Comparison of ENCODE assay signal across 11 cellular contexts in the genomic region with DNA sequence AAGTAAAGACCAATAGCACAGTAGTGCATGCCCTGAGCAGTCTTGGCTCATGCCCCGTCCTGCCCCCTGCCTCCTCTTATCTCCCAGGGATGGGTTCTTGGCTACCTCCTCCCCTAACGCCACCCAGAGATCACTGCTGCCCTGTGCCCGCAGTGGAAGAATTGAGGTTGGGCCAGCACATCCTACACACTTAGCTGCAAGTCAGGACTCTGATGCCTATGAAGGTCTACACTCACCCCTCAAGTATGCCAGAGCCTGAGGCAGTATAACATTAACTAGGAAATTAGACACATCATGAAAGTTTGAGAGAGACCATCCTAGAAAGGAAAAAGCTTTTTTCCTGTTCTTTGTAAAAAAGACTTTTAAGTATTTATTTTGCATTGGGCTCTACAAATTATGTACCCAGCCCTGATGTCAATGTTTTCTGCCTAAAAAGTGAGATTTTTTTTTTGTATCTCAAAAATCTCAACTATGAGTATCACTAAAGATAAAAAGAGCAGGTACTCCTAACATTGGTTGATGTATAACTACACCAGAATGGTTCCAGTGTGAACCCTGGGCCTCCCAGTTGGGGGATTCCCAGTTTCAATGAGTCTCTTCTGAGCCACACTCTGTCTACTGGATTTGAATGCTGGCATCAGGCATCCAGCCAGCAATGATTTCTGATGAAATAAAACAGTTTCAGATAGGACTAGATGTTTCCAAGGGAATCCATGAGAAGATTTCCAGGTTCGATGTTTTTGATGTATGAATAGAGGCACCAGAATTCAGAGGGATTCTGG.
DNase-seq lines count a peak whose midpoint lies in the region; ATAC-seq and TF ChIP-seq lines count a peak whose summit lies in the region.
"Had no signal": no experiment of that assay in that cellular context is flagged by ENCODE, and none has a peak within 500 bp of the region (broad histone marks: within the 10 kb centered on the region; RNA-seq: fewer than 3 reads in every experiment).

No MANE protein-coding gene starts in this region.

- H3K9me3 Mint-ChIP-seq in activated T-cell treated with anti-CD3 and anti-CD28 coated beads, Interleukin-2, amount 50 U/mL, for 72 hours = peaks cover 3 to 4% of the 10 kb centered on the region in 2 donors
- H3K9me3 Mint-ChIP-seq in activated naive CD8-positive, alpha-beta T cell treated with anti-CD3 and anti-CD28 coated beads for 36 hours = no peaks in the 10 kb centered on the region
- peaks cover 0 to 3% of the 10 kb centered on the region in 2 donors for H3K9me3 Mint-ChIP-seq in stimulated activated naive B cell treated with anti-CD40 and anti-IgM and Interleukin-4, amounts not matched to agents 10 μg/mL and 1 μg/mL and 100 μg/mL, for 72 hours
- H3K9me3 Mint-ChIP-seq: activated B cell treated with CpG ODN at 0.5 μM for 24 hours, neural progenitor cell had no signal

- H3K4me3 Mint-ChIP-seq in activated T-cell treated with anti-CD3 and anti-CD28 coated beads, Interleukin-2, amount 50 U/mL, for 72 hours = peak overlapping the region; percentile 20 to 61
- H3K4me3 Mint-ChIP-seq in activated naive CD8-positive, alpha-beta T cell treated with anti-CD3 and anti-CD28 coated beads for 36 hours = no peak overlapping the region
- H3K4me3 Mint-ChIP-seq in stimulated activated naive B cell treated with anti-CD40 and anti-IgM and Interleukin-4, amounts not matched to agents 10 μg/mL and 1 μg/mL and 100 μg/mL, for 72 hours = no peak overlapping the region
- H3K4me3 Mint-ChIP-seq: activated B cell treated with CpG ODN at 0.5 μM for 24 hours, neural progenitor cell had no signal

- H3K4me3 ChIP-seq in psoas muscle = no peak overlapping the region
- H3K4me3 ChIP-seq: heart right ventricle, neural progenitor cell had no signal

- H3K36me3 Mint-ChIP-seq in activated T-cell treated with anti-CD3 and anti-CD28 coated beads, Interleukin-2, amount 50 U/mL, for 72 hours (ENCODE audit: insufficient read depth in 2 of 2) = peaks cover 0 to 4% of the 10 kb centered on the region in 2 donors
- H3K36me3 Mint-ChIP-seq in activated naive CD8-positive, alpha-beta T cell treated with anti-CD3 and anti-CD28 coated beads for 36 hours = no peaks in the 10 kb centered on the region
- H3K36me3 Mint-ChIP-seq in stimulated activated naive B cell treated with anti-CD40 and anti-IgM and Interleukin-4, amounts not matched to agents 10 μg/mL and 1 μg/mL and 100 μg/mL, for 72 hours = peaks cover 0 to 4% of the 10 kb centered on the region in 2 donors
- H3K36me3 Mint-ChIP-seq: neural progenitor cell had no signal

- H3K4me1 ChIP-seq in psoas muscle = no peaks in the 10 kb centered on the region
- H3K4me1 ChIP-seq: heart right ventricle, neural progenitor cell had no signal

- peaks cover 52% of the 10 kb centered on the region for H3K4me1 Mint-ChIP-seq in activated T-cell treated with anti-CD3 and anti-CD28 coated beads, Interleukin-2, amount 50 U/mL, for 72 hours (ENCODE audit: low read depth)
- H3K4me1 Mint-ChIP-seq in activated naive CD8-positive, alpha-beta T cell treated with anti-CD3 and anti-CD28 coated beads for 36 hours = peaks cover 26% of the 10 kb centered on the region
- peaks cover 7 to 17% of the 10 kb centered on the region in 2 donors for H3K4me1 Mint-ChIP-seq in stimulated activated naive B cell treated with anti-CD40 and anti-IgM and Interleukin-4, amounts not matched to agents 10 μg/mL and 1 μg/mL and 100 μg/mL, for 72 hours
- H3K4me1 Mint-ChIP-seq: activated B cell treated with CpG ODN at 0.5 μM for 24 hours, neural progenitor cell had no signal

- no peak for TF ChIP-seq CTCF in psoas muscle (IDR thresholded peaks at IDR 0.05)

- no peaks in the 10 kb centered on the region for H3K36me3 ChIP-seq in psoas muscle (ENCODE audit: insufficient read depth in 1 of 2, low read depth in 1 of 2)
- H3K36me3 ChIP-seq: heart right ventricle, neural progenitor cell had no signal

- peak overlapping the region; percentile 2 for H3K27ac Mint-ChIP-seq in activated T-cell treated with anti-CD3 and anti-CD28 coated beads, Interleukin-2, amount 50 U/mL, for 72 hours
- peak overlapping the region; percentile 35 for H3K27ac Mint-ChIP-seq in activated naive CD8-positive, alpha-beta T cell treated with anti-CD3 and anti-CD28 coated beads for 36 hours
- H3K27ac Mint-ChIP-seq in stimulated activated naive B cell treated with anti-CD40 and anti-IgM and Interleukin-4, amounts not matched to agents 10 μg/mL and 1 μg/mL and 100 μg/mL, for 72 hours = peak overlapping the region; percentile 87
- H3K27ac Mint-ChIP-seq: activated B cell treated with CpG ODN at 0.5 μM for 24 hours, neural progenitor cell had no signal

- no peaks in the 10 kb centered on the region for H3K9me3 ChIP-seq in psoas muscle
- H3K9me3 ChIP-seq: heart right ventricle had no signal

- H3K27ac ChIP-seq in psoas muscle = no peak overlapping the region
- H3K27ac ChIP-seq: heart right ventricle, neural progenitor cell had no signal

- H3K27me3 Mint-ChIP-seq in activated T-cell treated with anti-CD3 and anti-CD28 coated beads, Interleukin-2, amount 50 U/mL, for 72 hours (ENCODE audit: low read depth) = no peaks in the 10 kb centered on the region
- no peaks in the 10 kb centered on the region for H3K27me3 Mint-ChIP-seq in activated naive CD8-positive, alpha-beta T cell treated with anti-CD3 and anti-CD28 coated beads for 36 hours
- peaks cover 6% of the 10 kb centered on the region in 2 donors for H3K27me3 Mint-ChIP-seq in stimulated activated naive B cell treated with anti-CD40 and anti-IgM and Interleukin-4, amounts not matched to agents 10 μg/mL and 1 μg/mL and 100 μg/mL, for 72 hours
- H3K27me3 Mint-ChIP-seq: activated B cell treated with CpG ODN at 0.5 μM for 24 hours had no signal

- WGBS in psoas muscle, 3 donors = 89 to 94% (median 93%) methylated on average over 4 of the region's 4 CpGs

- peak; percentile 63 to 69 for ATAC-seq in activated T-cell treated with anti-CD3 and anti-CD28 coated beads, Interleukin-2, amount 50 U/mL, for 72 hours (replicated peaks in 1 of 2)
- ATAC-seq in HG02885 (IDR thresholded peaks at IDR 0.05; ENCODE audit: poor library complexity, unreplicated experiment) (peak; percentile 51), sciatic nerve (no peak), psoas muscle (no peak)
- ATAC-seq in stimulated activated naive B cell treated with anti-CD40 and anti-IgM and Interleukin-4, amounts not matched to agents 10 μg/mL and 1 μg/mL and 100 μg/mL, for 72 hours (replicated peaks) = peak; percentile 41 to 53
- ATAC-seq: heart right ventricle had no signal

- no peaks in the 10 kb centered on the region for H3K27me3 ChIP-seq in psoas muscle (ENCODE audit: insufficient read depth in 3 of 3, low read length in 2 of 3)
- H3K27me3 ChIP-seq: heart right ventricle, neural progenitor cell had no signal

- peak in 1 of 2 donors; percentile 24 for DNase-seq in activated T-cell treated with anti-CD3 and anti-CD28 coated beads, Interleukin-2, amount 50 U/mL, for 72 hours
- no peak for DNase-seq in activated T-cell treated with anti-CD3 and anti-CD28 coated beads, Interleukin-2, amount 50 U/mL, for 48 hours
- no peak for DNase-seq in activated naive CD8-positive, alpha-beta T cell treated with anti-CD3 and anti-CD28 coated beads for 36 hours
- DNase-seq in stimulated activated naive B cell treated with anti-CD40 and anti-IgM and Interleukin-4, amounts not matched to agents 10 μg/mL and 1 μg/mL and 100 μg/mL, for 72 hours = no peak
- DNase-seq in sciatic nerve (ENCODE audit: low spot score) = no peak
- no peak for DNase-seq in NCI-H774 (lab: John Stamatoyannopoulos, UW)
- no peak for DNase-seq in psoas muscle
- DNase-seq: activated B cell treated with CpG ODN at 0.5 μM for 24 hours, heart right ventricle had no signal

- intact Hi-C loops in sciatic nerve (cut with DNase I) (no loop called here), psoas muscle (cut with DNase I) (no loop called here)

Comparison
In these comparisons a context has a peak if more than half of its experiments do, and no peak if none do; other contexts are left out.
1. ATAC-seq: peak in activated T-cell treated with anti-CD3 and anti-CD28 coated beads, Interleukin-2, amount 50 U/mL, for 72 hours (2 of 2), HG02885 (single experiment) and stimulated activated naive B cell treated with anti-CD40 and anti-IgM and Interleukin-4, amounts not matched to agents 10 μg/mL and 1 μg/mL and 100 μg/mL, for 72 hours (2 of 2); none in sciatic nerve (single experiment) and psoas muscle (0 of 4).
2. H3K27ac Mint-ChIP-seq: peak in every context shown above with its lines; median percentile 87 in stimulated activated naive B cell treated with anti-CD40 and anti-IgM and Interleukin-4, amounts not matched to agents 10 μg/mL and 1 μg/mL and 100 μg/mL, for 72 hours; 35 in activated naive CD8-positive, alpha-beta T cell treated with anti-CD3 and anti-CD28 coated beads for 36 hours; 2 in activated T-cell treated with anti-CD3 and anti-CD28 coated beads, Interleukin-2, amount 50 U/mL, for 72 hours.
3. H3K4me3 Mint-ChIP-seq: peak in activated T-cell treated with anti-CD3 and anti-CD28 coated beads, Interleukin-2, amount 50 U/mL, for 72 hours (2 of 2); none in activated naive CD8-positive, alpha-beta T cell treated with anti-CD3 and anti-CD28 coated beads for 36 hours (single experiment) and stimulated activated naive B cell treated with anti-CD40 and anti-IgM and Interleukin-4, amounts not matched to agents 10 μg/mL and 1 μg/mL and 100 μg/mL, for 72 hours (0 of 2).